In the genomic region with DNA sequence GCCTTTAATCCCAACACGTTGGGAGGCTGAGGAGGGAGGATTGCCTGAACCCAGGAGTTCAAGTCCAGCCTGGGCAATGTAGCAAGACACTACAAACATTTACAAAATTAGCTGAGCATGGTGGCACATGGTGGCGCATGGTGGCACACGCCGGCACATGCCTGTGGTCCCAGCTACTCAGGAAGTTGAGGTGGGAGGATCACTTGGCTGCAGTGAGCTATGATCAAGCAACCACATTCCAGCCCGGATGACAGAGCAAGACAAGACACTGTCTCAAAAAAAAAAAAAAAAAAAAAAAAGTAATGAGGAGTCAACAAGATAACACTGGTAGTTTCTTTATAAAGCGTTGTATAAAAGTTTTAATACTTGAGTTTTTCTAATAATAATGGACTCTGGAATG, we compare ENCODE assay signal across 39 cellular contexts. TPM values are rescaled to one million over a fixed set of nuclear protein-coding genes. Genes with fewer than 3 reads are reported as not detected.
"Had no signal": no experiment of that assay in that cellular context is flagged by ENCODE, and none has a peak within 500 bp of the region (broad histone marks: within the 10 kb centered on the region; RNA-seq: fewer than 3 reads in every experiment).

No MANE protein-coding gene starts in this region.

- H3K9me3 Mint-ChIP-seq: activated CD4-positive, alpha-beta memory T cell treated with anti-CD3 and anti-CD28 coated beads for 36 hours; activated naive CD4-positive, alpha-beta T cell treated with anti-CD3 and anti-CD28 coated beads for 36 hours; activated naive CD8-positive, alpha-beta T cell treated with anti-CD3 and anti-CD28 coated beads for 36 hours; activated T-helper 1 cell treated with anti-CD3 and anti-CD28 coated beads, Interleukin-12 subunit alpha, Interleukin-12 subunit beta, Interleukin-2, Interleukin-4 antibody, amounts not matched to agents 30 ng/mL and 10 ng/mL and 1 ng/mL, durations not matched to agents 14 hours and 24 hours and 36 hours; nephron had no signal

- H3K9me3 ChIP-seq: adrenal gland, body of pancreas, colonic mucosa, heart right ventricle, left ventricle myocardium inferior, mucosa of descending colon, neutrophil, suprapubic skin, tibial artery, upper lobe of right lung had no signal

- H3K27ac ChIP-seq: adrenal gland, body of pancreas, cardiac muscle cell, colonic mucosa, dorsolateral prefrontal cortex, heart right ventricle, left ventricle myocardium inferior, neutrophil, suprapubic skin, tibial artery, upper lobe of right lung, VCaP had no signal

- DNase-seq: activated CD4-positive, alpha-beta memory T cell treated with anti-CD3 and anti-CD28 coated beads for 36 hours; activated CD4-positive, alpha-beta T cell treated with anti-CD3 and anti-CD28 coated beads, Interleukin-2, amount 10 ng/mL, durations not matched to agents 24 days and 14 days; activated CD8-positive, alpha-beta memory T cell treated with anti-CD3 and anti-CD28 coated beads, Interleukin-2, amount 50 U/mL, for 4 hours; activated effector memory CD4-positive, alpha-beta T cell treated with anti-CD3 and anti-CD28 coated beads, Interleukin-2, amount 50 U/mL, for 16 hours; activated naive CD4-positive, alpha-beta T cell treated with anti-CD3 and anti-CD28 coated beads for 36 hours; activated naive CD8-positive, alpha-beta T cell treated with anti-CD3 and anti-CD28 coated beads for 36 hours; activated T-cell treated with anti-CD3 and anti-CD28 coated beads, Interleukin-2, amount 50 U/mL, for 1 hour; adrenal gland; aorta; body of pancreas; cerebellar nuclear complex; colonic mucosa; dorsolateral prefrontal cortex; effector memory CD8-positive, alpha-beta T cell; foreskin fibroblast; heart right ventricle; left ventricle myocardium inferior; mucosa of descending colon; stimulated activated CD4-positive, alpha-beta T cell treated with anti-CD3 and anti-CD28 coated beads, Interleukin-1b, Interleukin-23, amount 100 ng/mL, for 48 hours; stimulated activated naive B cell treated with anti-CD40 and anti-IgM and Interleukin-4, amounts not matched to agents 10 μg/mL and 1 μg/mL and 100 μg/mL, for 72 hours; tibial artery; upper lobe of right lung had no signal

- ATAC-seq: activated CD4-positive, CD25-positive, alpha-beta regulatory T cell treated with anti-CD3 and anti-CD28 coated beads, Interleukin-2, amount 50 U/mL, for 24 hours; body of pancreas; effector memory CD8-positive, alpha-beta T cell; heart right ventricle; mucosa of descending colon; sciatic nerve; stimulated activated naive B cell treated with anti-CD40 and anti-IgM and Interleukin-4, amounts not matched to agents 10 μg/mL and 1 μg/mL and 100 μg/mL, for 72 hours; upper lobe of right lung had no signal

- H3K4me3 ChIP-seq: adrenal gland, body of pancreas, cardiac muscle cell, colonic mucosa, dorsolateral prefrontal cortex, heart right ventricle, left ventricle myocardium inferior, lung, mucosa of descending colon, smooth muscle cell, suprapubic skin, tibial artery, upper lobe of right lung had no signal

- H3K4me2 ChIP-seq: smooth muscle cell had no signal

- H3K4me1 ChIP-seq: colonic mucosa, upper lobe of right lung had no signal

- H3K27ac Mint-ChIP-seq: activated CD4-positive, alpha-beta memory T cell treated with anti-CD3 and anti-CD28 coated beads for 36 hours; activated CD4-positive, alpha-beta T cell treated with anti-CD3 and anti-CD28 coated beads, Interleukin-2, amount 10 ng/mL, durations not matched to agents 24 days and 14 days; activated naive CD4-positive, alpha-beta T cell treated with anti-CD3 and anti-CD28 coated beads for 36 hours; activated naive CD8-positive, alpha-beta T cell treated with anti-CD3 and anti-CD28 coated beads for 36 hours; activated T-helper 1 cell treated with anti-CD3 and anti-CD28 coated beads, Interleukin-12 subunit alpha, Interleukin-12 subunit beta, Interleukin-2, Interleukin-4 antibody, amounts not matched to agents 30 ng/mL and 10 ng/mL and 1 ng/mL, durations not matched to agents 14 hours and 24 hours and 36 hours; effector memory CD8-positive, alpha-beta T cell; nephron; stimulated activated naive B cell treated with anti-CD40 and anti-IgM and Interleukin-4, amounts not matched to agents 10 μg/mL and 1 μg/mL and 100 μg/mL, for 72 hours had no signal

- H3K4me1 Mint-ChIP-seq: activated CD4-positive, alpha-beta T cell treated with anti-CD3 and anti-CD28 coated beads, Interleukin-2, amount 10 ng/mL, durations not matched to agents 24 days and 14 days; stimulated activated naive B cell treated with anti-CD40 and anti-IgM and Interleukin-4, amounts not matched to agents 10 μg/mL and 1 μg/mL and 100 μg/mL, for 72 hours had no signal

- H3K36me3 ChIP-seq: adrenal gland, cardiac muscle cell, colonic mucosa, heart right ventricle, left ventricle myocardium inferior, neutrophil, suprapubic skin, tibial artery, upper lobe of right lung had no signal

- H3K4me3 Mint-ChIP-seq: activated CD4-positive, alpha-beta memory T cell treated with anti-CD3 and anti-CD28 coated beads for 36 hours; activated CD4-positive, alpha-beta T cell treated with anti-CD3 and anti-CD28 coated beads, Interleukin-2, amount 10 ng/mL, durations not matched to agents 24 days and 14 days; activated naive CD4-positive, alpha-beta T cell treated with anti-CD3 and anti-CD28 coated beads for 36 hours; activated naive CD8-positive, alpha-beta T cell treated with anti-CD3 and anti-CD28 coated beads for 36 hours; activated T-helper 1 cell treated with anti-CD3 and anti-CD28 coated beads, Interleukin-12 subunit alpha, Interleukin-12 subunit beta, Interleukin-2, Interleukin-4 antibody, amounts not matched to agents 30 ng/mL and 10 ng/mL and 1 ng/mL, durations not matched to agents 14 hours and 24 hours and 36 hours; effector memory CD8-positive, alpha-beta T cell; nephron; stimulated activated naive B cell treated with anti-CD40 and anti-IgM and Interleukin-4, amounts not matched to agents 10 μg/mL and 1 μg/mL and 100 μg/mL, for 72 hours had no signal

- H3K36me3 Mint-ChIP-seq: activated CD4-positive, alpha-beta memory T cell treated with anti-CD3 and anti-CD28 coated beads for 36 hours; activated naive CD8-positive, alpha-beta T cell treated with anti-CD3 and anti-CD28 coated beads for 36 hours; stimulated activated naive B cell treated with anti-CD40 and anti-IgM and Interleukin-4, amounts not matched to agents 10 μg/mL and 1 μg/mL and 100 μg/mL, for 72 hours had no signal

RNA-seq across cellular contexts. Expression of a gene that starts 10.1 kb away (rescaled TPM):
- total RNA-seq: activated CD4-positive, alpha-beta memory T cell treated with anti-CD3 and anti-CD28 coated beads for 36 hours; activated CD4-positive, alpha-beta T cell treated with anti-CD3 and anti-CD28 coated beads, Interleukin-2, amount 10 ng/mL, durations not matched to agents 24 days and 14 days; activated CD8-positive, alpha-beta memory T cell treated with anti-CD3 and anti-CD28 coated beads for 36 hours; activated naive CD4-positive, alpha-beta T cell treated with anti-CD3 and anti-CD28 coated beads for 36 hours; activated naive CD8-positive, alpha-beta T cell treated with anti-CD3 and anti-CD28 coated beads for 36 hours; activated T-helper 1 cell treated with anti-CD3 and anti-CD28 coated beads, Interleukin-12 subunit alpha, Interleukin-12 subunit beta, Interleukin-2, Interleukin-4 antibody, amounts not matched to agents 30 ng/mL and 10 ng/mL and 1 ng/mL, durations not matched to agents 14 hours and 24 hours and 36 hours; adrenal gland; aorta; body of pancreas; cardiac muscle cell; colonic mucosa; heart right ventricle; left ventricle myocardium inferior; lung; mesenteric fat pad; mucosa of descending colon; myocyte; osteocyte; posterior vena cava; sciatic nerve; smooth muscle cell; suprapubic skin; T-helper 1 cell treated with Interleukin-12 subunit alpha and Interleukin-12 subunit beta and Interleukin-4 antibody, amounts not matched to agents 30 ng/mL and 1 ng/mL, for 36 hours; upper lobe of right lung had no signal
- polyA plus RNA-seq: adrenal gland, aorta, cardiac muscle cell, esophagus, heart right ventricle, lung, smooth muscle cell had no signal
